In the genomic region with DNA sequence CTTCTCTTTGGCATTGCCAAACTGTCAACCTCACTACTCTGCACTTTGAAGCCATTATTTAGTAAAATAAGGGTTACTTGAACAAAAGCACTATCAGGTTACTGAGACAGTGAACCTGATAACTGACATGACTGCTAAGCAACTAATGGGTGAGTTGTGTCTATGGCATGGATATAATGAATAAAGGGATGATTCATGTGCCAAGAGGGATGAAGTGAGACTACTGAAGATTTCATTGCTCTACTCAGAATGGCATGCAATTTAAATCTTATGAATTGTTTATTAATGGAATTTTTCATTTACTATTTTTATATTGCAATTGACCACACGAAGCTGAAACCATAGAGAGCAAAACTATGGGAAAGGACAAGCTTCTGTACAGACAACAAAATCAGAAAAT, we compare ENCODE assay signal across 20 cellular contexts.
"Had no signal": no experiment of that assay in that cellular context is flagged by ENCODE, and none has a peak within 500 bp of the region (broad histone marks: within the 10 kb centered on the region; RNA-seq: fewer than 3 reads in every experiment).

No MANE protein-coding gene starts in this region.

- H3K27ac ChIP-seq: adrenal gland, left lung, prostate gland, right atrium auricular region, tibial nerve, uterus had no signal

- H3K27me3 Mint-ChIP-seq: dendritic cell treated with granulocyte-macrophage colony-stimulating factor and Interleukin-4, amounts not matched to agents 40 ng/mL and 50 ng/mL, for 4 days; stimulated activated naive CD8-positive, alpha-beta T cell treated with anti-CD3 and anti-CD28 coated beads, Interleukin-15, Interleukin-2, amounts not matched to agents 100 ng/mL and 50 ng/mL, for 24 hours had no signal

- H3K4me3 ChIP-seq: adrenal gland, left lung, prostate gland, right atrium auricular region, tibial nerve, uterus had no signal

- ATAC-seq: activated naive CD4-positive, alpha-beta T cell treated with anti-CD3 and anti-CD28 coated beads, Interleukin-2, amount 50 U/mL, for 72 hours; left lung had no signal

- H3K4me3 Mint-ChIP-seq: dendritic cell treated with granulocyte-macrophage colony-stimulating factor and Interleukin-4, amounts not matched to agents 40 ng/mL and 50 ng/mL, for 4 days; neural crest cell; stimulated activated naive CD8-positive, alpha-beta T cell treated with anti-CD3 and anti-CD28 coated beads, Interleukin-15, Interleukin-2, amounts not matched to agents 100 ng/mL and 50 ng/mL, for 24 hours had no signal

- H3K4me1 ChIP-seq: adrenal gland, left lung, prostate gland, right atrium auricular region, tibial nerve, uterus had no signal

- H3K9me3 ChIP-seq: prostate gland had no signal

- H3K27ac Mint-ChIP-seq: activated naive CD4-positive, alpha-beta T cell treated with anti-CD3 and anti-CD28 coated beads, Interleukin-2, amount 50 U/mL, for 72 hours; dendritic cell treated with granulocyte-macrophage colony-stimulating factor and Interleukin-4, amounts not matched to agents 40 ng/mL and 50 ng/mL, for 4 days; stimulated activated naive CD8-positive, alpha-beta T cell treated with anti-CD3 and anti-CD28 coated beads, Interleukin-15, Interleukin-2, amounts not matched to agents 100 ng/mL and 50 ng/mL, for 24 hours had no signal

- H3K27me3 ChIP-seq: adrenal gland, left lung, right atrium auricular region, tibial nerve, uterus had no signal

- DNase-seq: activated CD4-positive, alpha-beta T cell treated with anti-CD3 and anti-CD28 coated beads, Interleukin-2, amount 50 U/mL, for 1 hour; activated CD4-positive, CD25-positive, alpha-beta regulatory T cell treated with anti-CD3 and anti-CD28 coated beads, Interleukin-2, amount 50 U/mL, for 72 hours; activated CD8-positive, alpha-beta memory T cell treated with anti-CD3 and anti-CD28 coated beads for 24 hours; activated CD8-positive, alpha-beta memory T cell treated with anti-CD3 and anti-CD28 coated beads, Interleukin-2, amount 50 U/mL, for 48 hours; activated gamma-delta T cell; activated T-cell treated with anti-CD3 and anti-CD28 coated beads, Interleukin-2, amount 50 U/mL, for 48 hours; adrenal gland; effector CD8-positive, alpha-beta T cell; hypothalamus; islet precursor cell; left lung; T1000; uterus had no signal

- H3K36me3 ChIP-seq: adrenal gland, left lung, prostate gland, right atrium auricular region, uterus had no signal

- H3K4me1 Mint-ChIP-seq: neural crest cell had no signal
